Comparison of ENCODE assay signal across 8 cellular contexts in genomic region chr3:10594915-10595314, GRCh38.
DNase-seq lines count a peak whose midpoint lies in the region; ATAC-seq, FAIRE-seq and TF ChIP-seq lines count a peak whose summit lies in the region.

No MANE protein-coding gene starts in this region.

- H3K27me3 Mint-ChIP-seq in T-cell: peaks cover 39 to 42% of the 10 kb centered on the region in 2 donors

- H3K4me3 ChIP-seq in cardiac muscle cell (no peak overlapping the region), neural cell (ENCODE audit: low read length) (no peak overlapping the region)

- H3K9me3 ChIP-seq in cardiac muscle cell (ENCODE audit: low read depth) (no peaks in the 10 kb centered on the region), neural cell (ENCODE audit: low read length) (no peaks in the 10 kb centered on the region)

- intact Hi-C loops in cardiac septum (cut with DNase I): no loop called here

- H2AFZ ChIP-seq in neural cell (ENCODE audit: low read depth, low read length): no peak overlapping the region

- peak; percentile 44 to 69 (median 56) for ATAC-seq in T-cell (replicated peaks in 1 of 4)
- no peak for ATAC-seq in HG02973 (IDR thresholded peaks at IDR 0.05; ENCODE audit: unreplicated experiment)

- H3K27ac ChIP-seq in cardiac muscle cell (no peak overlapping the region), neural cell (ENCODE audit: low read length) (no peak overlapping the region)

- peaks cover 0 to 5% (median 0%) of the 10 kb centered on the region in 3 donors for H3K9me3 Mint-ChIP-seq in T-cell

- H3K27me3 ChIP-seq in cardiac muscle cell: peaks cover 36% of the 10 kb centered on the region
- no peaks in the 10 kb centered on the region for H3K27me3 ChIP-seq in neural cell (ENCODE audit: insufficient read depth, low read depth, low read length)

- no peak for FAIRE-seq in frontal cortex (lab: Jason Lieb, UNC)

- H3F3A ChIP-seq in neural cell (ENCODE audit: insufficient read depth, low read length, poor library complexity, severe bottlenecking): no peaks in the 10 kb centered on the region

- H4K20me1 ChIP-seq in neural cell (ENCODE audit: insufficient read depth): no peaks in the 10 kb centered on the region

- no peaks in the 10 kb centered on the region for H3K79me2 ChIP-seq in neural cell (replicated peaks; ENCODE audit: insufficient read depth, low read length)

- no peak overlapping the region for H3K9ac ChIP-seq in neural cell (ENCODE audit: low read length)

- no peaks in the 10 kb centered on the region for H3K36me3 Mint-ChIP-seq in T-cell

- no peak for TF ChIP-seq EP300 in neural cell (conservative IDR thresholded peaks at IDR 0.05; ENCODE audit: poor library complexity, severe bottlenecking)

- CTCF ChIA-PET in T-cell (lab: Charles Lee): no interaction called here

- no peak for TF ChIP-seq RAD21 in neural cell (conservative IDR thresholded peaks at IDR 0.05)

- no peak for TF ChIP-seq CTCF in cardiac muscle cell (IDR thresholded peaks at IDR 0.05; ENCODE audit: low read depth, low read length)
- TF ChIP-seq CTCF in neural cell (IDR thresholded peaks at IDR 0.05; ENCODE audit: poor library complexity, severe bottlenecking): no peak

- no peaks in the 10 kb centered on the region for H3K9me2 ChIP-seq in neural cell (ENCODE audit: insufficient read depth, low read length)

- POLR2A ChIA-PET in T-cell (lab: Charles Lee): interaction anchor here in 1 of 2 donors (0.6 kb wide), 1 partner anchor 1190 kb away, joined by 4 read pairs; no protein-coding TSS in a partner anchor

- no peak overlapping the region for H3K4me2 ChIP-seq in neural cell (ENCODE audit: low read length)

- DNase-seq in cardiac muscle cell (ENCODE audit: low read depth in 1 of 2, low spot score in 1 of 2) (peak; percentile 70 to 96), cardiac septum (ENCODE audit: low spot score) (no peak), T-cell (peak in 28 of 34 experiments; percentile 5 to 35 (median 22)), ecto neural progenitor cell (ENCODE audit: low spot score) (peak; percentile 92), globus pallidus (ENCODE audit: low spot score) (no peak), frontal cortex (ENCODE audit: low spot score in 2 of 2) (no peak)

- no peaks in the 10 kb centered on the region for H3K4me1 Mint-ChIP-seq in T-cell

- H3K36me3 ChIP-seq in cardiac muscle cell: no peaks in the 10 kb centered on the region
- no peaks in the 10 kb centered on the region for H3K36me3 ChIP-seq in neural cell (ENCODE audit: insufficient read depth, low read length)

- H3K27ac Mint-ChIP-seq in T-cell: no peak overlapping the region

- H3K4me1 ChIP-seq in cardiac muscle cell (ENCODE audit: low read depth): no peaks in the 10 kb centered on the region

- H3K4me3 Mint-ChIP-seq in T-cell: no peak overlapping the region

TF ChIP-seq in neural cell, 6 proteins besides CTCF, POLR2A, EP300 and RAD21:
- TF ChIP-seq REST (IDR thresholded peaks at IDR 0.05; ENCODE audit: borderline replicate concordance): peak; percentile 83
- no peak for TF ChIP-seq SMC3 (conservative IDR thresholded peaks at IDR 0.05; ENCODE audit: poor library complexity)

Comparison
In these comparisons a context has a peak if more than half of its experiments do, and no peak if none do; other contexts are left out.
1. DNase-seq: peak in cardiac muscle cell (2 of 2), T-cell (28 of 34) and ecto neural progenitor cell (single experiment); none in cardiac septum (single experiment), globus pallidus (single experiment) and frontal cortex (0 of 2).